8 cellular contexts compared by ENCODE assay signal in the genomic region with DNA sequence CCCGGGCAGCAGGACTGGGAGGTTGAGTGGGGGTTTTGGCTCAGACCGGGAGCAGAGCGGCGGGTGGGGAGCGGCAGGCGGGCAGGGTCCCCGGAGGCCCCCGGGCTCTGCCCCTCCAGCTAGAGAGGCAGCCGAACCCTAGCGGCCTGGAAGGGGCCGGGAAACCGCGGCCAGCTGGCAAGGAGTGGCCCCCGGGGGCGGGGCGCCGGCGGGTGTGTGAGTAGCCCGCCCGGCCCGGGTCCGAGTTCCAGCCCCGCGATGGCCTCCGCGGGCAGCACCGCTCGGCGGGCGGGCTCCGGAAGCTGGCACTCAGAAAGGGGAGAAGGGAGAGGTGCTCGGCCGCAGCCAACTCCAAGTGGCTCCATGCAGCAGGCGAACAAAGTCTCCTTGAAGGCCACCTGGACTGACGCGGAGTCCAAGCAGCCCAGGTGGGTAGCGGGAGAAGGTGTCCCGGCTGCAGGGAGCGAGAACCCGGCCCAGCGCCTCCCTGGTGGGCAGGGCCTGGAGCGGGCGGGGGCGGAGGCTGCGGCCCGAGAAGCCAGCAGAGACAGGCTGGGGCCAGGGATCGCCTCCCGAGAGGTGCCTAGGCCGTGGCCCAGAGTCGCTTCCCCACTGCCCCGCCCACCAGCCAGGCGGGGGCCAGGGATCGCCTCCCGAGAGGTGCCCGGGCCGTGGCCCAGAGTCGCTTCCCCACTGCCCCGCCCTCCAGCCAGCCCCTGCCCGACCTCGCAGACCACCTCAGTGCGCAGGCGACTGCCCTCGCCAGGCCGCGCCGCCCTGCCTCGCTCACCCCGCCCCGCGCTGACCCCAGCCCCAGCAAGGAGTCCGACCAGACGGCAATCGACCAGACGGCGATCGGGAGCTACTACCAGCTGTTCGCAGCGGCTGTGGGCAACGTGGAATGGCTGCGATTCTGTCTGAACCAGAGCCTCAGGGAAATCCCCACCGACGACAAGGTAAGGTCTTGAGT. TPM values are rescaled to one million over a fixed set of nuclear protein-coding genes. Genes with fewer than 3 reads are reported as not detected.
A peak's percentile ranks its signal among the peaks of the same experiment; 100 is the strongest.
DNase-seq lines count a peak whose midpoint lies in the region; ATAC-seq, FAIRE-seq and TF ChIP-seq lines count a peak whose summit lies in the region.

Gene ANKRD53, plus strand, starts transcription at position 243 of the 970 bp plus-strand sequence. Its CDS starts 16 bp downstream, at position 259.

- TF ChIP-seq RAD21 in K562 (CRISPR knock-in tag; conservative IDR thresholded peaks at IDR 0.05 in 1 of 2, IDR thresholded peaks at IDR 0.05 in 1 of 2): no peak

- H3K27me3 ChIP-seq in K562 (ENCODE audit: control insufficient read depth in 2 of 2, insufficient read depth in 2 of 2, low read length in 2 of 2): no peaks in the 10 kb centered on the region
- no peaks in the 10 kb centered on the region; the same call in 1 of the 2 replicates for H3K27me3 ChIP-seq in HAP-1 (ENCODE audit: low read depth)

- DNase-seq in GM10266 (ENCODE audit: extremely low spot score) (peak; percentile 61), NCI-H1930 (lab: John Stamatoyannopoulos, UW) (peak; percentile 23 to 52), K562 (ENCODE audit: extremely low read depth in 1 of 4, low spot score in 3 of 4) (no peak), iPS-NIHi7 (ENCODE audit: extremely low spot score) (peak; percentile 63), HAP-1 (ENCODE audit: low spot score in 2 of 2) (no peak)

- H3K79me2 ChIP-seq in K562 (ENCODE audit: control insufficient read depth, insufficient read depth, low read length): no peaks in the 10 kb centered on the region

- H3K9me3 ChIP-seq in K562 (replicated peaks; ENCODE audit: control insufficient read depth, insufficient read depth, low read depth, low read length) (no peaks in the 10 kb centered on the region), HAP-1 (no peaks in the 10 kb centered on the region)

- in situ Hi-C loops in K562 (cut with MboI) (no loop called here), HAP-1 (cut with MboI; ENCODE audit: low sequenced_read_pairs) (no loop called here)

- ATAC-seq in K562: no peak
- ATAC-seq in GM21576 (IDR thresholded peaks at IDR 0.05; ENCODE audit: unreplicated experiment): no peak
- ATAC-seq in HG03460 (IDR thresholded peaks at IDR 0.05; ENCODE audit: unreplicated experiment): no peak

- TF ChIP-seq EP300 in K562 (IDR thresholded peaks at IDR 0.05; ENCODE audit: low read length): no peak

- no peaks in the 10 kb centered on the region for H4K20me1 ChIP-seq in K562 (replicated peaks; ENCODE audit: control insufficient read depth, insufficient read depth, low read length)

- CTCF ChIA-PET in K562 (lab: Yijun Ruan, JAX; ENCODE audit: low intra/inter-chr PET ratio): interaction anchor here (0.6 to 2.4 kb wide), 2 partner anchors 14 to 677 kb away, joined by 4 to 13 read pairs; partner anchors contain the start of gene FAM136A

- H3K4me2 ChIP-seq in K562 (ENCODE audit: insufficient read depth, low read length): no peak within 1 kb of the TSS; the same call in 1 of the 2 replicates

- H3K36me3 ChIP-seq in K562 (ENCODE audit: control insufficient read depth, insufficient read depth, low read length) (no peaks in the 10 kb centered on the region), HAP-1 (replicated peaks) (no peaks in the 10 kb centered on the region)

- H2AFZ ChIP-seq in K562 (ENCODE audit: low read depth, low read length): no peak within 1 kb of the TSS; the same call in 1 of the 2 replicates

- no peak for TF ChIP-seq POLR2A in K562 (conservative IDR thresholded peaks at IDR 0.05)

- peaks cover 6 to 19% of the 10 kb centered on the region in 2 experiments; a peak in 4 of 5 replicates for H3K4me1 ChIP-seq in K562 (replicated peaks in 1 of 2; ENCODE audit: control insufficient read depth in 2 of 2, insufficient read depth in 2 of 2, low read length in 2 of 2)
- H3K4me1 ChIP-seq in HAP-1: peaks cover 4% of the 10 kb centered on the region

- 80% methylated on average over 16 of the region's 82 CpGs for WGBS in K562 (ENCODE audit: insufficient coverage, low coverage, missing lambda C conversion rate)

- POLR2A ChIA-PET in K562 (lab: Yijun Ruan, JAX): no interaction called here

- TF ChIP-seq CTCF in GM10266 (IDR thresholded peaks at IDR 0.05; ENCODE audit: control insufficient read depth, insufficient read depth, low read depth, missing control alignments) (no peak), K562 (IDR thresholded peaks at IDR 0.05 in 2 of 3, conservative IDR thresholded peaks at IDR 0.05 in 1 of 3; ENCODE audit: insufficient read depth in 2 of 3, low read depth in 1 of 3, low read length in 3 of 3) (no peak)

- peak within 1 kb of the TSS; percentile 45; the same call in 1 of the 2 replicates for H3K4me3 ChIP-seq in K562
- peak within 1 kb of the TSS; percentile 39 to 52 (median 46) for H3K4me3 ChIP-seq in skin epidermis
- H3K4me3 ChIP-seq in HAP-1: no peak within 1 kb of the TSS

- H3K9me1 ChIP-seq in K562 (ENCODE audit: control insufficient read depth, insufficient read depth, low read length): no peaks in the 10 kb centered on the region

- intact Hi-C loops in K562 (cut with micrococcal nuclease): no loop called here

- H3K27ac ChIP-seq in K562 (ENCODE audit: extremely low read depth, low read depth, low read length) (no peak within 1 kb of the TSS), skin epidermis (peak within 1 kb of the TSS in 19 of 21 experiments; percentile 38 to 86 (median 71))

- FAIRE-seq in K562 (lab: Jason Lieb, UNC): no peak

- H3K9ac ChIP-seq in K562 (ENCODE audit: insufficient read depth in 1 of 2, low read depth in 2 of 2, low read length in 2 of 2): no peak within 1 kb of the TSS; a peak in 1 of 4 replicates

- no TSS peak for BruUV-seq in K562 (replicated peaks; lab: Mats Ljungman, UMichigan)

TF ChIP-seq in K562, 482 proteins besides CTCF, POLR2A, EP300 and RAD21:
- no peak for TF ChIP-seq LCOR (CRISPR knock-in tag; IDR thresholded peaks at IDR 0.05)
- no peak for TF ChIP-seq NFE2L1 (tag; IDR thresholded peaks at IDR 0.05; ENCODE audit: borderline replicate concordance, low read depth)
- no peak for TF ChIP-seq CAMTA2 (CRISPR knock-in tag; conservative IDR thresholded peaks at IDR 0.05)
- no peak for TF ChIP-seq SIN3A (IDR thresholded peaks at IDR 0.05; ENCODE audit: borderline replicate concordance in 2 of 2, control insufficient read depth in 1 of 2, low read depth in 2 of 2, low read length in 2 of 2)
- TF ChIP-seq SRF (CRISPR knock-in tag; IDR thresholded peaks at IDR 0.05): no peak
- TF ChIP-seq ZNF785 (CRISPR knock-in tag; IDR thresholded peaks at IDR 0.05): no peak

RNA-seq across cellular contexts. Expression of gene ANKRD53, which starts in this region (rescaled TPM):
- total RNA-seq in K562 (2011; cell fraction: chromatin; rRNA removed; ENCODE audit: low replicate concordance): not detected in 2 replicates
- total RNA-seq in K562 (2011; cell fraction: nucleolus; rRNA removed): 0.17 TPM in 1 of 2 replicates, not detected in the other
- total RNA-seq in K562 (2011; cell fraction: nucleoplasm; rRNA removed): not detected in 2 replicates
- total RNA-seq in K562 (2014; rRNA removed) (0.20 TPM in 1 of 2 replicates, not detected in the other), K562 (2014; rRNA removed; fragmentation: Illumina TruSeq; extraction: Trizol) (not detected in 2 replicates), K562 (2015; rRNA removed; fragmentation: Illumina TruSeq; extraction: Trizol) (not detected in 2 replicates), K562 (2021) (0.18 TPM in 1 of 2 replicates, not detected in the other)
- polyA plus RNA-seq in K562 (2011; rRNA removed) (not detected in 2 replicates), K562 (2014; fragmentation: Illumina TruSeq; extraction: Trizol) (not detected in 2 replicates), K562 (2014; fragmentation: Nextera tagmentation; extraction: Ambion mirVana) (not detected), K562 (2014; rRNA removed) (not detected in 2 replicates)
- not detected in 2 replicates for polyA plus RNA-seq in K562 (2011; cell fraction: cytosol; rRNA removed)
- 0.07 and 0.10 TPM in 2 replicates for polyA plus RNA-seq in K562 (2011; cell fraction: nucleus; rRNA removed)
- polyA plus RNA-seq in K562 (2012): not detected in 2 replicates
- not detected in 2 replicates for polyA minus RNA-seq in K562 (2011; rRNA and poly(A)+ RNA removed)
- not detected in 2 replicates for polyA minus RNA-seq in K562 (2011; cell fraction: cytosol; rRNA and poly(A)+ RNA removed)
- not detected in 2 replicates for polyA minus RNA-seq in K562 (2011; cell fraction: nucleus; rRNA and poly(A)+ RNA removed)

Comparison
In these comparisons a context has a peak if more than half of its experiments do, and no peak if none do; other contexts are left out.
1. DNase-seq: peak in GM10266 (single experiment), NCI-H1930 (2 of 2) and iPS-NIHi7 (single experiment); none in K562 (0 of 4) and HAP-1 (0 of 2).